ENCODE assay signal across 21 cellular contexts in the genomic region with DNA sequence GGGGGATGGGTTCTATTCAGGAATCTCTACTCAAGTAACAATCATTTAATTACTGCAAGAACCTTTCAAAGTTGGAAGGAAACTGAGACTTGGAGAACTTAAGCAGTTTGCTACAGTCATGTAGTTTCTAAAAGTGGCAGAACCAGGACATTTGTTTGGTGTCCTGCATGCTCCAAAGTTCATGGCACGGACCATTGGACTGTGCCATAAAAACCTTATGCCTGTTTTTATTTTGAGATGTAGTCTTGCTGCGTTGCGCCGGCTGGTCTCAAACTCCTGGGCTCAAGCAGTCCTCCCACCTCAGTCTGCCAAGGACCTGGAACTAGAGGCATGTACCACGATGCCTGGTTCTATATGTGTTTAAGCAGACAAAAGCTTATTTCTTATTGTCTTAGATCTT. TPM values are rescaled to one million over a fixed set of nuclear protein-coding genes. Genes with fewer than 3 reads are reported as not detected.
"Had no signal": no experiment of that assay in that cellular context is flagged by ENCODE, and none has a peak within 500 bp of the region (broad histone marks: within the 10 kb centered on the region; RNA-seq: fewer than 3 reads in every experiment).

No MANE protein-coding gene starts in this region.

- H3K4me3 ChIP-seq: body of pancreas, esophagus muscularis mucosa, lung, pancreas, thyroid gland had no signal

- H3K4me3 Mint-ChIP-seq: activated CD4-positive, alpha-beta memory T cell treated with anti-CD3 and anti-CD28 coated beads, Interleukin-2, amount 10 ng/mL, durations not matched to agents 7 days and 5 days; activated naive CD4-positive, alpha-beta T cell treated with anti-CD3 and anti-CD28 coated beads, Interleukin-2, amount 50 U/mL, for 24 hours; nephron; stimulated activated naive CD8-positive, alpha-beta T cell treated with anti-CD3 and anti-CD28 coated beads, Interleukin-15, Interleukin-2, amounts not matched to agents 100 ng/mL and 50 ng/mL, for 24 hours; T-helper 1 cell treated with Interleukin-12 subunit alpha and Interleukin-12 subunit beta and Interleukin-4 antibody, amounts not matched to agents 30 μg/mL and 1 μg/mL, for 36 hours had no signal

- H3K27me3 ChIP-seq: body of pancreas, esophagus muscularis mucosa, pancreas, thyroid gland had no signal

- ATAC-seq: body of pancreas, pancreas, right cardiac atrium had no signal

- H3K27ac Mint-ChIP-seq: activated CD4-positive, alpha-beta memory T cell treated with anti-CD3 and anti-CD28 coated beads, Interleukin-2, amount 10 ng/mL, durations not matched to agents 7 days and 5 days; activated naive CD4-positive, alpha-beta T cell treated with anti-CD3 and anti-CD28 coated beads, Interleukin-2, amount 50 U/mL, for 24 hours; nephron; stimulated activated naive CD8-positive, alpha-beta T cell treated with anti-CD3 and anti-CD28 coated beads, Interleukin-15, Interleukin-2, amounts not matched to agents 100 ng/mL and 50 ng/mL, for 24 hours; T-helper 1 cell treated with Interleukin-12 subunit alpha and Interleukin-12 subunit beta and Interleukin-4 antibody, amounts not matched to agents 30 μg/mL and 1 μg/mL, for 36 hours had no signal

- H3K36me3 Mint-ChIP-seq: activated naive CD4-positive, alpha-beta T cell treated with anti-CD3 and anti-CD28 coated beads, Interleukin-2, amount 50 U/mL, for 24 hours had no signal

- H3K9me3 Mint-ChIP-seq: activated CD4-positive, alpha-beta memory T cell treated with anti-CD3 and anti-CD28 coated beads, Interleukin-2, amount 10 ng/mL, durations not matched to agents 7 days and 5 days; activated naive CD4-positive, alpha-beta T cell treated with anti-CD3 and anti-CD28 coated beads, Interleukin-2, amount 50 U/mL, for 24 hours; nephron; stimulated activated naive CD8-positive, alpha-beta T cell treated with anti-CD3 and anti-CD28 coated beads, Interleukin-15, Interleukin-2, amounts not matched to agents 100 ng/mL and 50 ng/mL, for 24 hours; T-helper 1 cell treated with Interleukin-12 subunit alpha and Interleukin-12 subunit beta and Interleukin-4 antibody, amounts not matched to agents 30 μg/mL and 1 μg/mL, for 36 hours had no signal

- H3K9me3 ChIP-seq: body of pancreas, esophagus muscularis mucosa, pancreas, thyroid gland had no signal

- H3K27ac ChIP-seq: body of pancreas, esophagus muscularis mucosa, pancreas, thyroid gland had no signal

- H3K27me3 Mint-ChIP-seq: activated CD4-positive, alpha-beta memory T cell treated with anti-CD3 and anti-CD28 coated beads, Interleukin-2, amount 10 ng/mL, durations not matched to agents 7 days and 5 days; activated naive CD4-positive, alpha-beta T cell treated with anti-CD3 and anti-CD28 coated beads, Interleukin-2, amount 50 U/mL, for 24 hours; stimulated activated naive CD8-positive, alpha-beta T cell treated with anti-CD3 and anti-CD28 coated beads, Interleukin-15, Interleukin-2, amounts not matched to agents 100 ng/mL and 50 ng/mL, for 24 hours had no signal

- DNase-seq: activated CD4-positive, alpha-beta memory T cell treated with anti-CD3 and anti-CD28 coated beads, Interleukin-2, amount 10 ng/mL, durations not matched to agents 7 days and 5 days; activated CD4-positive, alpha-beta T cell treated with anti-CD3 and anti-CD28 coated beads for 48 hours; activated CD4-positive, CD25-positive, alpha-beta regulatory T cell; activated gamma-delta T cell; anterior cingulate cortex; body of pancreas; dermis blood vessel endothelial cell; effector memory CD4-positive, alpha-beta T cell; hypothalamus; pancreas; right cardiac atrium; stimulated activated CD4-positive, alpha-beta T cell treated with anti-CD3 and anti-CD28 coated beads, Interleukin-1b, Interleukin-23, amount 100 ng/mL, for 48 hours; substantia nigra; thyroid gland had no signal

RNA-seq across cellular contexts. Expression of a gene that starts 18.6 kb away (rescaled TPM):
- total RNA-seq: endothelial cell of umbilical vein had no signal
